Comparison of ENCODE assay signal across 13 cellular contexts in genomic region chr3:150311156-150311555, GRCh38.
DNase-seq lines count a peak whose midpoint lies in the region; ATAC-seq and TF ChIP-seq lines count a peak whose summit lies in the region.
"Had no signal": no experiment of that assay in that cellular context is flagged by ENCODE, and none has a peak within 500 bp of the region (broad histone marks: within the 10 kb centered on the region; RNA-seq: fewer than 3 reads in every experiment).

No MANE protein-coding gene starts in this region.

- WGBS in IMR-90 (ENCODE audit: extremely low coverage in 2 of 2, insufficient read length in 1 of 2), 2 experiments = no CpG with 5 or more reads among the region's 1 CpG
- no CpG with 5 or more reads among the region's 1 CpG for WGBS in trophoblast cell (ENCODE audit: extremely low coverage, insufficient coverage, insufficient read length)

- TF ChIP-seq POLR2A in IMR-90 (IDR thresholded peaks at IDR 0.05; ENCODE audit: low read depth, low read length) = no peak

- H2BK120ac ChIP-seq in IMR-90 (ENCODE audit: low read depth, low read length) (peak overlapping the region; percentile 85), trophoblast cell (ENCODE audit: insufficient read depth, low read length, poor library complexity) (no peak overlapping the region)

- POLR2A ChIA-PET in IMR-90 (lab: Charles Lee; ENCODE audit: unreplicated experiment) (no interaction called here), WTC11 (lab: Charles Lee) (no interaction called here)

- H3K79me1 ChIP-seq in IMR-90 (ENCODE audit: low read depth in 1 of 2, low read length in 2 of 2) (peaks cover 0 to 3% of the 10 kb centered on the region in 2 experiments; a peak in 1 of 4 replicates), trophoblast cell (ENCODE audit: low read length) (peaks cover 3% of the 10 kb centered on the region)

- H3K14ac ChIP-seq in IMR-90 (replicated peaks; ENCODE audit: low read depth, low read length) (peak overlapping the region; percentile 61), trophoblast cell (ENCODE audit: low read length) (no peak overlapping the region)

- H2BK20ac ChIP-seq in IMR-90 (ENCODE audit: low read depth, low read length) = peak overlapping the region; percentile 3

- peak overlapping the region; percentile 50; the same call in 1 of the 3 replicates for H2BK15ac ChIP-seq in IMR-90 (ENCODE audit: low read depth, low read length)

- no peak for TF ChIP-seq RAD21 in IMR-90 (IDR thresholded peaks at IDR 0.05; ENCODE audit: low read length)

- H3K4me3 Mint-ChIP-seq in WTC11 = no peak overlapping the region
- no peak overlapping the region for H3K4me3 Mint-ChIP-seq in activated CD8-positive, alpha-beta memory T cell treated with anti-CD3 and anti-CD28 coated beads, Interleukin-2, amount 10 ng/mL, durations not matched to agents 7 days and 5 days
- H3K4me3 Mint-ChIP-seq: CD4-positive, alpha-beta memory T cell had no signal

- H3K4ac ChIP-seq in IMR-90 (ENCODE audit: low read depth, low read length) = peak overlapping the region; percentile 48
- no peak overlapping the region for H3K4ac ChIP-seq in trophoblast cell (ENCODE audit: low read depth, low read length)

- H3K36me3 Mint-ChIP-seq in WTC11 = no peaks in the 10 kb centered on the region
- H3K36me3 Mint-ChIP-seq in activated CD8-positive, alpha-beta memory T cell treated with anti-CD3 and anti-CD28 coated beads, Interleukin-2, amount 10 ng/mL, durations not matched to agents 7 days and 5 days = no peaks in the 10 kb centered on the region
- H3K36me3 Mint-ChIP-seq: CD4-positive, alpha-beta memory T cell had no signal

- in situ Hi-C loops in IMR-90 (cut with MboI; ENCODE audit: low sequenced_read_pairs) = no loop called here

- no peak for ATAC-seq in IMR-90 (ENCODE audit: low read depth)
- ATAC-seq in lower lobe of right lung = no peak
- ATAC-seq in WTC11 = no peak
- no peak for ATAC-seq in activated CD8-positive, alpha-beta memory T cell treated with anti-CD3 and anti-CD28 coated beads, Interleukin-2, amount 10 ng/mL, durations not matched to agents 7 days and 5 days
- ATAC-seq: A549 had no signal

- H3K27me3 ChIP-seq in IMR-90 (ENCODE audit: control insufficient read depth, insufficient read depth, low read length) = no peaks in the 10 kb centered on the region
- H3K27me3 ChIP-seq in lower lobe of right lung (ENCODE audit: low read depth) = no peaks in the 10 kb centered on the region
- H3K27me3 ChIP-seq in trophoblast cell (ENCODE audit: insufficient read depth, low read length) = no peaks in the 10 kb centered on the region
- H3K27me3 ChIP-seq: BE2C had no signal

- BruUV-seq in IMR-90 (replicated peaks; lab: Mats Ljungman, UMichigan) = no TSS peak

- H4K91ac ChIP-seq in IMR-90 (ENCODE audit: insufficient read depth, low read depth, low read length) (no peak overlapping the region; the same call in 1 of the 2 replicates), trophoblast cell (ENCODE audit: low read depth, low read length) (no peak overlapping the region)

- no peak overlapping the region for H4K12ac ChIP-seq in trophoblast cell (ENCODE audit: low read depth, low read length)

- H2BK12ac ChIP-seq in trophoblast cell (ENCODE audit: low read length) = peak overlapping the region; percentile 40

- H3K27ac Mint-ChIP-seq in WTC11 = no peak overlapping the region
- no peak overlapping the region for H3K27ac Mint-ChIP-seq in activated CD8-positive, alpha-beta memory T cell treated with anti-CD3 and anti-CD28 coated beads, Interleukin-2, amount 10 ng/mL, durations not matched to agents 7 days and 5 days
- H3K27ac Mint-ChIP-seq: CD4-positive, alpha-beta memory T cell had no signal

- H3K36me3 ChIP-seq in IMR-90 (ENCODE audit: control insufficient read depth, insufficient read depth, low read length) = no peaks in the 10 kb centered on the region
- H3K36me3 ChIP-seq in lower lobe of right lung = no peaks in the 10 kb centered on the region
- H3K36me3 ChIP-seq in trophoblast cell (ENCODE audit: control insufficient read depth in 1 of 2, insufficient read depth in 2 of 2, low read length in 2 of 2) = no peaks in the 10 kb centered on the region
- H3K36me3 ChIP-seq: BE2C had no signal

- CTCF ChIA-PET in IMR-90 (lab: Yijun Ruan, JAX) (no interaction called here), WTC11 (lab: Charles Lee) (no interaction called here)
- CTCF ChIA-PET in activated CD8-positive, alpha-beta memory T cell treated with anti-CD3 and anti-CD28 coated beads, Interleukin-2, amount 10 ng/mL, durations not matched to agents 7 days and 5 days (lab: Charles Lee) = interaction anchor here (1.3 to 1.6 kb wide), 2 partner anchors 184 to 186 kb away, joined by 5 to 6 read pairs; no protein-coding TSS in a partner anchor

- peaks cover 16% of the 10 kb centered on the region for H3K4me1 Mint-ChIP-seq in WTC11
- no peaks in the 10 kb centered on the region for H3K4me1 Mint-ChIP-seq in activated CD8-positive, alpha-beta memory T cell treated with anti-CD3 and anti-CD28 coated beads, Interleukin-2, amount 10 ng/mL, durations not matched to agents 7 days and 5 days
- H3K4me1 Mint-ChIP-seq: CD4-positive, alpha-beta memory T cell had no signal

- dilution Hi-C loops in IMR-90 (cut with HindIII; ENCODE audit: low sequenced_read_pairs, unreplicated experiment) = no loop called here

- H3K4me2 ChIP-seq in IMR-90 (ENCODE audit: low read depth, low read length) (no peak overlapping the region), trophoblast cell (ENCODE audit: low read length) (no peak overlapping the region)
- H3K4me2 ChIP-seq: A549 had no signal

- H3K9me3 ChIP-seq in IMR-90 (ENCODE audit: control insufficient read depth, insufficient read depth, low read length) (peaks cover 4% of the 10 kb centered on the region), lower lobe of right lung (no peaks in the 10 kb centered on the region), trophoblast cell (ENCODE audit: insufficient read depth, low read depth, low read length) (no peaks in the 10 kb centered on the region)

- H2AFZ ChIP-seq in IMR-90 (replicated peaks; ENCODE audit: low read length, poor library complexity) (no peak overlapping the region), trophoblast cell (ENCODE audit: insufficient read depth, low read length, poor library complexity) (no peak overlapping the region)

- H3K23ac ChIP-seq in IMR-90 (ENCODE audit: low read depth, low read length) (no peak overlapping the region), trophoblast cell (ENCODE audit: low read length) (no peak overlapping the region)

- H3K56ac ChIP-seq in IMR-90 (ENCODE audit: extremely low read depth, insufficient read depth, low read length) = no peak overlapping the region

- H3K9me3 Mint-ChIP-seq in WTC11 = no peaks in the 10 kb centered on the region
- no peaks in the 10 kb centered on the region for H3K9me3 Mint-ChIP-seq in activated CD8-positive, alpha-beta memory T cell treated with anti-CD3 and anti-CD28 coated beads, Interleukin-2, amount 10 ng/mL, durations not matched to agents 7 days and 5 days (ENCODE audit: low read depth)
- H3K9me3 Mint-ChIP-seq: CD4-positive, alpha-beta memory T cell had no signal

- no peak for TF ChIP-seq CTCF in IMR-90 (conservative IDR thresholded peaks at IDR 0.05; ENCODE audit: low read depth, low read length)
- TF ChIP-seq CTCF in lower lobe of right lung (IDR thresholded peaks at IDR 0.05) = no peak
- TF ChIP-seq CTCF in WTC11 (IDR thresholded peaks at IDR 0.05) = no peak

- peak overlapping the region; percentile 47 for H3K27ac ChIP-seq in IMR-90 (ENCODE audit: insufficient read depth, low read length)
- peak overlapping the region; percentile 50 for H3K27ac ChIP-seq in lower lobe of right lung
- H3K27ac ChIP-seq in trophoblast cell (ENCODE audit: low read depth, low read length) = no peak overlapping the region
- H3K27ac ChIP-seq: A549, C4-2B had no signal

- peak overlapping the region; percentile 30; the same call in 1 of the 2 replicates for H4K5ac ChIP-seq in IMR-90 (ENCODE audit: low read depth, low read length)

- H3K4me3 ChIP-seq in IMR-90 (ENCODE audit: insufficient read depth, low read depth, low read length) (no peak overlapping the region), lower lobe of right lung (no peak overlapping the region), trophoblast cell (ENCODE audit: low read depth, low read length) (no peak overlapping the region)
- H3K4me3 ChIP-seq: A549 had no signal

- peak overlapping the region; percentile 68 for H2BK5ac ChIP-seq in IMR-90 (ENCODE audit: low read depth, low read length, poor library complexity, severe bottlenecking)
- no peak overlapping the region for H2BK5ac ChIP-seq in trophoblast cell (ENCODE audit: low read depth, low read length, poor library complexity)

- peak overlapping the region; percentile 27; the same call in 1 of the 2 replicates for H2AK5ac ChIP-seq in IMR-90 (ENCODE audit: low read depth, low read length)
- no peak overlapping the region for H2AK5ac ChIP-seq in trophoblast cell (ENCODE audit: low read length)

- H3K9ac ChIP-seq in IMR-90 (ENCODE audit: low read depth, low read length) (no peak overlapping the region), trophoblast cell (ENCODE audit: low read length) (no peak overlapping the region)

- H4K20me1 ChIP-seq in IMR-90 (ENCODE audit: insufficient read depth, low read length) = no peaks in the 10 kb centered on the region

- peak overlapping the region in 1 of 2 experiments; percentile 12; a peak in 2 of 4 replicates for H4K8ac ChIP-seq in IMR-90 (ENCODE audit: low read depth in 2 of 2, low read length in 2 of 2)
- no peak overlapping the region for H4K8ac ChIP-seq in trophoblast cell (ENCODE audit: low read depth, low read length)

- no peaks in the 10 kb centered on the region for H3K27me3 Mint-ChIP-seq in WTC11 (ENCODE audit: low read depth)
- peaks cover 51% of the 10 kb centered on the region for H3K27me3 Mint-ChIP-seq in activated CD8-positive, alpha-beta memory T cell treated with anti-CD3 and anti-CD28 coated beads, Interleukin-2, amount 10 ng/mL, durations not matched to agents 7 days and 5 days

- no peak for DNase-seq in IMR-90
- no peak for DNase-seq in lower lobe of right lung
- peak; percentile 62 to 72 for DNase-seq in trophoblast cell
- no peak for DNase-seq in NCI-H187 (lab: John Stamatoyannopoulos, UW)
- DNase-seq in dermis blood vessel endothelial cell = no peak
- no peak for DNase-seq in WTC11 (ENCODE audit: low spot score)
- DNase-seq in activated CD8-positive, alpha-beta memory T cell treated with anti-CD3 and anti-CD28 coated beads, Interleukin-2, amount 10 ng/mL, durations not matched to agents 7 days and 5 days = no peak
- DNase-seq: BE2C; CD4-positive, alpha-beta memory T cell; DND-41; GDM1 had no signal

- intact Hi-C loops in IMR-90 (cut with micrococcal nuclease) (no loop called here), lower lobe of right lung (cut with DNase I) (no loop called here)

- H3K79me2 ChIP-seq in trophoblast cell (ENCODE audit: control insufficient read depth, insufficient read depth, low read length, poor library complexity) = no peaks in the 10 kb centered on the region

- peaks cover 13% of the 10 kb centered on the region for H3K4me1 ChIP-seq in IMR-90 (ENCODE audit: control insufficient read depth, insufficient read depth, low read length)
- H3K4me1 ChIP-seq in lower lobe of right lung = peaks cover 3% of the 10 kb centered on the region
- H3K4me1 ChIP-seq in trophoblast cell (ENCODE audit: control insufficient read depth in 1 of 2, insufficient read depth in 2 of 2, low read length in 2 of 2) = peaks cover 3 to 10% of the 10 kb centered on the region in 2 experiments
- H3K4me1 ChIP-seq: A549, BE2C had no signal

- H3K9me1 ChIP-seq in IMR-90 (ENCODE audit: insufficient read depth, low read length) = 0 out of 2 replicates have a peak, but pooled peaks cover 4% of the 10 kb centered on the region

- H3K18ac ChIP-seq in IMR-90 (ENCODE audit: low read depth, low read length) (peak overlapping the region; percentile 89; the same call in 1 of the 2 replicates), trophoblast cell (ENCODE audit: low read length) (no peak overlapping the region)

- H2AK9ac ChIP-seq in IMR-90 (replicated peaks; ENCODE audit: low read depth, low read length, poor library complexity) = no peak overlapping the region

Comparison
In these comparisons a context has a peak if more than half of its experiments do, and no peak if none do; other contexts are left out.
1. DNase-seq: peak in trophoblast cell (2 of 2); none in IMR-90 (single experiment), lower lobe of right lung (single experiment), NCI-H187 (0 of 2), dermis blood vessel endothelial cell (single experiment), WTC11 (single experiment) and activated CD8-positive, alpha-beta memory T cell treated with anti-CD3 and anti-CD28 coated beads, Interleukin-2, amount 10 ng/mL, durations not matched to agents 7 days and 5 days (single experiment).